14 cellular contexts compared by ENCODE assay signal in the genomic region with DNA sequence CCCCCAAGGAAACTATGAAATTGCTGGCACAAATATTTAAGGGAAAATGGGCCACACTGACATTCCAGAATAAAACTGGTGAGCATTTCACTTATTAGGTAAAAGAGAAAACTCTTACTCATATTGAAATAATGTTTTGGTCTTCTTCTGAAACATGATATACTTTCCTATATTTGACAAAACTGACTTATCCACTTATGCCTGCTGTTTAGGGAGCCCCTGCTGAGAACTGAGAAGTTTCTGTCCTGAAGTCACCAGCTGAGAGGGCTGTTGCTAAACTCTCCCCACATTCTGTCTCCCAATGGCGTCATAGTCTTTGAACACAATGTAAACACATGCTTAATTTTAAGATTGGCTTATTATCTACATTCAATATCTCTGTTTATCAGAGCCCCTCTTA. TPM values are rescaled to one million over a fixed set of nuclear protein-coding genes. Genes with fewer than 3 reads are reported as not detected.
DNase-seq lines count a peak whose midpoint lies in the region; ATAC-seq, FAIRE-seq and TF ChIP-seq lines count a peak whose summit lies in the region.
"Had no signal": no experiment of that assay in that cellular context is flagged by ENCODE, and none has a peak within 500 bp of the region (broad histone marks: within the 10 kb centered on the region; RNA-seq: fewer than 3 reads in every experiment).

No MANE protein-coding gene starts in this region.

- no peak overlapping the region for H3K27ac ChIP-seq in GM12878 (ENCODE audit: control insufficient read depth, insufficient read depth)

- TF ChIP-seq POLR2A in GM12878 (IDR thresholded peaks at IDR 0.05; ENCODE audit: low read depth, low read length), result no peak

- SMC1A ChIA-PET in GM12878 (lab: Charles Lee; ENCODE audit: uncharacterized antibody, unreplicated experiment), result interaction anchor here (1.4 kb wide), 1 partner anchor 153 kb away, joined by 7 read pairs; no protein-coding TSS in a partner anchor

- no peaks in the 10 kb centered on the region for H3K9me3 ChIP-seq in GM12878 (replicated peaks; ENCODE audit: control insufficient read depth, insufficient read depth, low read length)

- TF ChIP-seq CTCF in GM12878 (IDR thresholded peaks at IDR 0.05 in 2 of 3, conservative IDR thresholded peaks at IDR 0.05 in 1 of 3; ENCODE audit: control insufficient read depth in 2 of 3, extremely low read depth in 1 of 3, insufficient read depth in 1 of 3, low read depth in 3 of 3, low read length in 3 of 3), result no peak
- no peak for TF ChIP-seq CTCF in osteocyte (IDR thresholded peaks at IDR 0.05)

- no peaks in the 10 kb centered on the region for H3K9me3 Mint-ChIP-seq in osteocyte (ENCODE audit: unreplicated experiment)
- H3K9me3 Mint-ChIP-seq in activated CD8-positive, alpha-beta T cell treated with anti-CD3 and anti-CD28 coated beads, Interleukin-2, amount 10 ng/mL, durations not matched to agents 7 days and 5 days (ENCODE audit: insufficient read depth), result no peaks in the 10 kb centered on the region
- H3K9me3 Mint-ChIP-seq: activated naive CD8-positive, alpha-beta T cell treated with anti-CD3 and anti-CD28 coated beads, Interleukin-2, amount 10 ng/mL, durations not matched to agents 7 days and 5 days had no signal

- no peak for FAIRE-seq in GM12878 (lab: Jason Lieb, UNC)
- FAIRE-seq: A204.1, keratinocyte had no signal

- H4K20me1 ChIP-seq in GM12878 (ENCODE audit: control insufficient read depth, insufficient read depth), result no peaks in the 10 kb centered on the region

- CTCF ChIA-PET in GM12878 (lab: Yijun Ruan, JAX), result interaction anchor here (0.7 to 1.4 kb wide), 2 partner anchors 9 to 92 kb away, joined by 3 to 4 read pairs; no protein-coding TSS in a partner anchor
- CTCF ChIA-PET in activated CD8-positive, alpha-beta T cell treated with anti-CD3 and anti-CD28 coated beads, Interleukin-2, amount 10 ng/mL, durations not matched to agents 7 days and 5 days (lab: Charles Lee), result no interaction called here

- DNase-seq in NCI-H1417 (lab: John Stamatoyannopoulos, UW), result peak; percentile 8 to 66 (median 18)
- DNase-seq in NCI-H1417 treated with DMSO at 0.1 percent for 48 hours (lab: John Stamatoyannopoulos, UW), result no peak
- DNase-seq in NCI-H2107 (lab: John Stamatoyannopoulos, UW), result peak; percentile 57
- DNase-seq in GM12878 (ENCODE audit: low read depth, low spot score), result no peak
- no peak for DNase-seq in osteocyte (ENCODE audit: extremely low spot score, unreplicated experiment)
- no peak for DNase-seq in HuH-7.5 (ENCODE audit: low spot score)
- no peak for DNase-seq in activated CD8-positive, alpha-beta T cell treated with anti-CD3 and anti-CD28 coated beads, Interleukin-2, amount 10 ng/mL, durations not matched to agents 7 days and 5 days
- DNase-seq: activated CD4-positive, CD25-positive, alpha-beta regulatory T cell treated with anti-CD3 and anti-CD28 coated beads, Interleukin-2, amount 50 U/mL, for 72 hours; activated naive CD8-positive, alpha-beta T cell treated with anti-CD3 and anti-CD28 coated beads, Interleukin-2, amount 10 ng/mL, durations not matched to agents 7 days and 5 days; trophoblast cell had no signal

- no peaks in the 10 kb centered on the region for H3K36me3 Mint-ChIP-seq in osteocyte (ENCODE audit: unreplicated experiment)
- no peaks in the 10 kb centered on the region for H3K36me3 Mint-ChIP-seq in activated CD8-positive, alpha-beta T cell treated with anti-CD3 and anti-CD28 coated beads, Interleukin-2, amount 10 ng/mL, durations not matched to agents 7 days and 5 days (ENCODE audit: low read depth)
- H3K36me3 Mint-ChIP-seq: activated naive CD8-positive, alpha-beta T cell treated with anti-CD3 and anti-CD28 coated beads, Interleukin-2, amount 10 ng/mL, durations not matched to agents 7 days and 5 days had no signal

- H3K27ac Mint-ChIP-seq in osteocyte (ENCODE audit: unreplicated experiment), result peak overlapping the region; percentile 57
- H3K27ac Mint-ChIP-seq in activated CD8-positive, alpha-beta T cell treated with anti-CD3 and anti-CD28 coated beads, Interleukin-2, amount 10 ng/mL, durations not matched to agents 7 days and 5 days, result no peak overlapping the region
- H3K27ac Mint-ChIP-seq: activated naive CD8-positive, alpha-beta T cell treated with anti-CD3 and anti-CD28 coated beads, Interleukin-2, amount 10 ng/mL, durations not matched to agents 7 days and 5 days had no signal

- in situ Hi-C loops in GM12878 (cut with MboI), result no loop called here

- POLR2A ChIA-PET in GM12878 (lab: Charles Lee), result no interaction called here
- POLR2A ChIA-PET in activated CD8-positive, alpha-beta T cell treated with anti-CD3 and anti-CD28 coated beads, Interleukin-2, amount 10 ng/mL, durations not matched to agents 7 days and 5 days (lab: Charles Lee), result no interaction called here

- intact Hi-C loops in GM12878 (cut with micrococcal nuclease; ENCODE audit: unreplicated experiment), result loop anchor here (2.0 to 5.0 kb wide), 4 partner anchors 153 to 1329 kb away; no protein-coding TSS in a partner anchor

- WGBS in GM12878 (ENCODE audit: insufficient coverage, insufficient replicate concordance, low lambda C conversion rate, missing lambda C conversion rate), result 0% methylated on average over 1 of the region's 1 CpG

- peaks cover 16% of the 10 kb centered on the region for H3K4me1 ChIP-seq in GM12878 (ENCODE audit: control insufficient read depth, insufficient read depth, low read length)

- no peak overlapping the region for H3K4me2 ChIP-seq in GM12878 (ENCODE audit: control insufficient read depth, insufficient read depth)

- no peak for TF ChIP-seq EP300 in GM12878 (IDR thresholded peaks at IDR 0.05; ENCODE audit: borderline replicate concordance in 1 of 2, control insufficient read depth in 1 of 2, low read depth in 2 of 2, low read length in 2 of 2)

- H3K27me3 Mint-ChIP-seq in osteocyte (ENCODE audit: unreplicated experiment), result no peaks in the 10 kb centered on the region
- peaks cover 6% of the 10 kb centered on the region for H3K27me3 Mint-ChIP-seq in activated CD8-positive, alpha-beta T cell treated with anti-CD3 and anti-CD28 coated beads, Interleukin-2, amount 10 ng/mL, durations not matched to agents 7 days and 5 days (ENCODE audit: low read depth)

- ATAC-seq in GM12878 (peak; percentile 37), GM21390 (IDR thresholded peaks at IDR 0.05; ENCODE audit: unreplicated experiment) (no peak)
- ATAC-seq in activated CD8-positive, alpha-beta T cell treated with anti-CD3 and anti-CD28 coated beads, Interleukin-2, amount 10 ng/mL, durations not matched to agents 7 days and 5 days, result no peak

- TF ChIP-seq RAD21 in GM12878 (IDR thresholded peaks at IDR 0.05; ENCODE audit: insufficient read depth, low read depth, low read length), result no peak

- no peak overlapping the region for H3K9ac ChIP-seq in GM12878 (ENCODE audit: control insufficient read depth, insufficient read depth, low read length)

- BruUV-seq in GM12878 (replicated peaks; lab: Mats Ljungman, UMichigan), result no TSS peak

- H3K79me2 ChIP-seq in GM12878 (ENCODE audit: control insufficient read depth, insufficient read depth, low read length), result no peaks in the 10 kb centered on the region

- no peaks in the 10 kb centered on the region for H3K27me3 ChIP-seq in GM12878 (replicated peaks in 1 of 2; ENCODE audit: control insufficient read depth in 2 of 2, insufficient read depth in 2 of 2, low read length in 1 of 2)

- H3K4me3 Mint-ChIP-seq in osteocyte (ENCODE audit: unreplicated experiment), result no peak overlapping the region
- H3K4me3 Mint-ChIP-seq in activated CD8-positive, alpha-beta T cell treated with anti-CD3 and anti-CD28 coated beads, Interleukin-2, amount 10 ng/mL, durations not matched to agents 7 days and 5 days, result no peak overlapping the region
- H3K4me3 Mint-ChIP-seq: activated naive CD8-positive, alpha-beta T cell treated with anti-CD3 and anti-CD28 coated beads, Interleukin-2, amount 10 ng/mL, durations not matched to agents 7 days and 5 days had no signal

- RAD21 ChIA-PET in GM12878 (lab: Charles Lee; ENCODE audit: unreplicated experiment), result no interaction called here

- no peak overlapping the region for H3K4me3 ChIP-seq in GM12878

- peaks cover 42% of the 10 kb centered on the region for H3K4me1 Mint-ChIP-seq in osteocyte (ENCODE audit: unreplicated experiment)
- peaks cover 4% of the 10 kb centered on the region for H3K4me1 Mint-ChIP-seq in activated CD8-positive, alpha-beta T cell treated with anti-CD3 and anti-CD28 coated beads, Interleukin-2, amount 10 ng/mL, durations not matched to agents 7 days and 5 days (ENCODE audit: low read depth)

- H3K36me3 ChIP-seq in GM12878 (ENCODE audit: control insufficient read depth in 2 of 2, insufficient read depth in 2 of 2, low read length in 1 of 2), result no peaks in the 10 kb centered on the region

- H2AFZ ChIP-seq in GM12878 (ENCODE audit: control insufficient read depth, low read depth, low read length), result no peak overlapping the region

TF ChIP-seq in GM12878, 131 proteins besides CTCF, POLR2A, EP300 and RAD21 (continues in another document):
- TF ChIP-seq ZNF207 (IDR thresholded peaks at IDR 0.05; ENCODE audit: borderline replicate concordance) (no peak), HDAC6 (IDR thresholded peaks at IDR 0.05; ENCODE audit: unreplicated experiment) (no peak)

RNA-seq across cellular contexts. Expression of a gene that starts 46.8 kb away (rescaled TPM):
- total RNA-seq in GM12878 (2013; cell fraction: nucleolus; rRNA removed), result 0.54 TPM in 1 of 2 replicates, not detected in the other
- total RNA-seq in GM12878 (2014; rRNA removed), result 0.06 TPM in 1 of 2 replicates, not detected in the other
- total RNA-seq in GM12878 (2014; rRNA removed; fragmentation: Illumina TruSeq; extraction: Trizol), result 0.04 TPM in 1 of 2 replicates, not detected in the other
- 0.15 TPM in 1 of 2 replicates, not detected in the other for total RNA-seq in GM12878 (2021)
- 0.41 TPM for polyA plus RNA-seq in GM12878 (2011; ENCODE audit: low read depth)
- polyA plus RNA-seq in GM12878 (2011; rRNA removed), result 0.30 and 0.36 TPM in 2 replicates
- 0.03 TPM in 1 of 2 replicates, not detected in the other for polyA plus RNA-seq in GM12878 (2011; cell fraction: cytosol; rRNA removed)
- polyA plus RNA-seq in GM12878 (2011; cell fraction: nucleus; rRNA removed), result 0.07 and 0.21 TPM in 2 replicates
- polyA plus RNA-seq in GM12878 (2012), result 0.09 and 0.13 TPM in 2 replicates
- polyA plus RNA-seq in GM12878 (2014; fragmentation: Illumina TruSeq; extraction: Trizol), result 0.13 TPM in 2 replicates
- under 1 TPM in 1 of 2 experiments, not detected in 1; 0.03 TPM for polyA plus RNA-seq in GM12878 (2014; fragmentation: Nextera tagmentation; extraction: Ambion mirVana)
- not detected in 2 replicates for polyA plus RNA-seq in GM12878 (2014; rRNA removed)
- under 1 TPM in 1 of 2 experiments, not detected in 1; 0.17 TPM for polyA plus RNA-seq in GM12878 (2016; fragmentation: Nextera tagmentation; extraction: Ambion mirVana)
- not detected in 2 replicates for polyA minus RNA-seq in GM12878 (2011; rRNA and poly(A)+ RNA removed)
- 0.42 TPM in 1 of 2 replicates, not detected in the other for polyA minus RNA-seq in GM12878 (2011; cell fraction: cytosol; rRNA and poly(A)+ RNA removed)
- not detected in 2 replicates for polyA minus RNA-seq in GM12878 (2011; cell fraction: nucleus; rRNA and poly(A)+ RNA removed)
- 0.30 TPM in 1 of 2 replicates, not detected in the other for total RNA-seq in osteocyte
- under 1 TPM; 0.37 to 0.66 TPM for total RNA-seq in activated CD8-positive, alpha-beta T cell treated with anti-CD3 and anti-CD28 coated beads, Interleukin-2, amount 10 ng/mL, durations not matched to agents 7 days and 5 days
- total RNA-seq: omental fat pad had no signal

Comparison
In these comparisons a context has a peak if more than half of its experiments do, and no peak if none do; other contexts are left out.
1. DNase-seq: peak in NCI-H1417 (3 of 3) and NCI-H2107 (single experiment); none in NCI-H1417 treated with DMSO at 0.1 percent for 48 hours (single experiment), GM12878 (single experiment), osteocyte (single experiment), HuH-7.5 (single experiment) and activated CD8-positive, alpha-beta T cell treated with anti-CD3 and anti-CD28 coated beads, Interleukin-2, amount 10 ng/mL, durations not matched to agents 7 days and 5 days (single experiment).